1 cellular context compared by ENCODE assay signal in the genomic region with DNA sequence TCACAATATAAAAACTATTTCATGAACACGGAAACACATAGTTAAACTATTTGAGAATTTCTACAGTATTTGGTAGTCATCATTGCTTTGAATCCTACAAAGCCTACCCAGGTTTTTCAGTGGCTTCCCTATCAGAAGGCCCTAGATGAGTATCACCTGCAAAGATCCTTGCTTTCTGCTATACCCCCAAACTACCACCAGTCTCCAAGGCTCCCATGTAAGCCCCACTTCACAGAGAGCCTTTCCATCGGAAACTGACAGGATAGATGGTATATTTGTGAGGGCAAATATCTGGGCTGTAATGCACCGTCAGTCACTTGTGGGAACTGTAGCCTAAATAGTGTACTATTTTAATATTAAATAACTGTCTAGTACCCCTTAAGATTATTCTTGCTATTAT.
TF ChIP-seq lines count a peak whose summit lies in the region.

No MANE protein-coding gene starts in this region.

TF ChIP-seq in WTC11, 78 proteins besides CTCF, POLR2A, EP300 and RAD21 (continued from another document):
- TF ChIP-seq, protein P1, sequence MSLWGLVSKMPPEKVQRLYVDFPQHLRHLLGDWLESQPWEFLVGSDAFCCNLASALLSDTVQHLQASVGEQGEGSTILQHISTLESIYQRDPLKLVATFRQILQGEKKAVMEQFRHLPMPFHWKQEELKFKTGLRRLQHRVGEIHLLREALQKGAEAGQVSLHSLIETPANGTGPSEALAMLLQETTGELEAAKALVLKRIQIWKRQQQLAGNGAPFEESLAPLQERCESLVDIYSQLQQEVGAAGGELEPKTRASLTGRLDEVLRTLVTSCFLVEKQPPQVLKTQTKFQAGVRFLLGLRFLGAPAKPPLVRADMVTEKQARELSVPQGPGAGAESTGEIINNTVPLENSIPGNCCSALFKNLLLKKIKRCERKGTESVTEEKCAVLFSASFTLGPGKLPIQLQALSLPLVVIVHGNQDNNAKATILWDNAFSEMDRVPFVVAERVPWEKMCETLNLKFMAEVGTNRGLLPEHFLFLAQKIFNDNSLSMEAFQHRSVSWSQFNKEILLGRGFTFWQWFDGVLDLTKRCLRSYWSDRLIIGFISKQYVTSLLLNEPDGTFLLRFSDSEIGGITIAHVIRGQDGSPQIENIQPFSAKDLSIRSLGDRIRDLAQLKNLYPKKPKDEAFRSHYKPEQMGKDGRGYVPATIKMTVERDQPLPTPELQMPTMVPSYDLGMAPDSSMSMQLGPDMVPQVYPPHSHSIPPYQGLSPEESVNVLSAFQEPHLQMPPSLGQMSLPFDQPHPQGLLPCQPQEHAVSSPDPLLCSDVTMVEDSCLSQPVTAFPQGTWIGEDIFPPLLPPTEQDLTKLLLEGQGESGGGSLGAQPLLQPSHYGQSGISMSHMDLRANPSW (CRISPR knock-in tag; conservative IDR thresholded peaks at IDR 0.05; ENCODE audit: low read depth): no peak
- TF ChIP-seq, protein P2, sequence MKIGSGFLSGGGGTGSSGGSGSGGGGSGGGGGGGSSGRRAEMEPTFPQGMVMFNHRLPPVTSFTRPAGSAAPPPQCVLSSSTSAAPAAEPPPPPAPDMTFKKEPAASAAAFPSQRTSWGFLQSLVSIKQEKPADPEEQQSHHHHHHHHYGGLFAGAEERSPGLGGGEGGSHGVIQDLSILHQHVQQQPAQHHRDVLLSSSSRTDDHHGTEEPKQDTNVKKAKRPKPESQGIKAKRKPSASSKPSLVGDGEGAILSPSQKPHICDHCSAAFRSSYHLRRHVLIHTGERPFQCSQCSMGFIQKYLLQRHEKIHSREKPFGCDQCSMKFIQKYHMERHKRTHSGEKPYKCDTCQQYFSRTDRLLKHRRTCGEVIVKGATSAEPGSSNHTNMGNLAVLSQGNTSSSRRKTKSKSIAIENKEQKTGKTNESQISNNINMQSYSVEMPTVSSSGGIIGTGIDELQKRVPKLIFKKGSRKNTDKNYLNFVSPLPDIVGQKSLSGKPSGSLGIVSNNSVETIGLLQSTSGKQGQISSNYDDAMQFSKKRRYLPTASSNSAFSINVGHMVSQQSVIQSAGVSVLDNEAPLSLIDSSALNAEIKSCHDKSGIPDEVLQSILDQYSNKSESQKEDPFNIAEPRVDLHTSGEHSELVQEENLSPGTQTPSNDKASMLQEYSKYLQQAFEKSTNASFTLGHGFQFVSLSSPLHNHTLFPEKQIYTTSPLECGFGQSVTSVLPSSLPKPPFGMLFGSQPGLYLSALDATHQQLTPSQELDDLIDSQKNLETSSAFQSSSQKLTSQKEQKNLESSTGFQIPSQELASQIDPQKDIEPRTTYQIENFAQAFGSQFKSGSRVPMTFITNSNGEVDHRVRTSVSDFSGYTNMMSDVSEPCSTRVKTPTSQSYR (CRISPR knock-in tag; IDR thresholded peaks at IDR 0.05): no peak
- no peak for TF ChIP-seq JAZF1 (CRISPR knock-in tag; IDR thresholded peaks at IDR 0.05)
- TF ChIP-seq MYBL2 (CRISPR knock-in tag; IDR thresholded peaks at IDR 0.05): no peak
- TF ChIP-seq, protein P3, sequence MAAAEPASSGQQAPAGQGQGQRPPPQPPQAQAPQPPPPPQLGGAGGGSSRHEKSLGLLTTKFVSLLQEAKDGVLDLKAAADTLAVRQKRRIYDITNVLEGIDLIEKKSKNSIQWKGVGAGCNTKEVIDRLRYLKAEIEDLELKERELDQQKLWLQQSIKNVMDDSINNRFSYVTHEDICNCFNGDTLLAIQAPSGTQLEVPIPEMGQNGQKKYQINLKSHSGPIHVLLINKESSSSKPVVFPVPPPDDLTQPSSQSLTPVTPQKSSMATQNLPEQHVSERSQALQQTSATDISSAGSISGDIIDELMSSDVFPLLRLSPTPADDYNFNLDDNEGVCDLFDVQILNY (CRISPR knock-in tag; IDR thresholded peaks at IDR 0.05): no peak
- TF ChIP-seq NR1H2 (CRISPR knock-in tag; IDR thresholded peaks at IDR 0.05): no peak
